12 cellular contexts compared by ENCODE assay signal in the genomic region with DNA sequence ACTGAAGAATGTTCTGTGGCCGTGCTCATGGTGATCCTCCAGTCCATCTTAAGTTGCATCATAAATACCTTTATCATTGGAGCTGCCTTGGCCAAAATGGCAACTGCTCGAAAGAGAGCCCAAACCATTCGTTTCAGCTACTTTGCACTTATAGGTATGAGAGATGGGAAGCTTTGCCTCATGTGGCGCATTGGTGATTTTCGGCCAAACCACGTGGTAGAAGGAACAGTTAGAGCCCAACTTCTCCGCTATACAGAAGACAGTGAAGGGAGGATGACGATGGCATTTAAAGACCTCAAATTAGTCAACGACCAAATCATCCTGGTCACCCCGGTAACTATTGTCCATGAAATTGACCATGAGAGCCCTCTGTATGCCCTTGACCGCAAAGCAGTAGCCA. TPM values are rescaled to one million over a fixed set of nuclear protein-coding genes. Genes with fewer than 3 reads are reported as not detected.
"Had no signal": no experiment of that assay in that cellular context is flagged by ENCODE, and none has a peak within 500 bp of the region (broad histone marks: within the 10 kb centered on the region; RNA-seq: fewer than 3 reads in every experiment).

No MANE protein-coding gene starts in this region.

- H3K9ac ChIP-seq: GM23248 had no signal

- H2AFZ ChIP-seq: GM23248, GM23338 had no signal

- H3K9me3 ChIP-seq: HAP-1 had no signal

- ATAC-seq: GM23338, HCT116 had no signal

- FAIRE-seq: H1, H54 had no signal

- H3K36me3 ChIP-seq: HAP-1 had no signal

- H3K4me2 ChIP-seq: GM23338 had no signal

- H3K4me3 ChIP-seq: GM23248, GM23338, HAP-1 had no signal

- H3K27ac ChIP-seq: GM23248 had no signal

- DNase-seq: GM23248, GOT3, H7, H9, HCEC 1CT, HFFc6 had no signal

- H3K4me1 ChIP-seq: HAP-1 had no signal

RNA-seq across cellular contexts. Expression of gene KCNJ16, which starts 57.5 kb away (rescaled TPM):
- total RNA-seq: GM23248, GM23338, H1, H4, H9, HFFc6 had no signal
- polyA plus RNA-seq: GM23248, GM23338, H1 had no signal
